In the genomic region with DNA sequence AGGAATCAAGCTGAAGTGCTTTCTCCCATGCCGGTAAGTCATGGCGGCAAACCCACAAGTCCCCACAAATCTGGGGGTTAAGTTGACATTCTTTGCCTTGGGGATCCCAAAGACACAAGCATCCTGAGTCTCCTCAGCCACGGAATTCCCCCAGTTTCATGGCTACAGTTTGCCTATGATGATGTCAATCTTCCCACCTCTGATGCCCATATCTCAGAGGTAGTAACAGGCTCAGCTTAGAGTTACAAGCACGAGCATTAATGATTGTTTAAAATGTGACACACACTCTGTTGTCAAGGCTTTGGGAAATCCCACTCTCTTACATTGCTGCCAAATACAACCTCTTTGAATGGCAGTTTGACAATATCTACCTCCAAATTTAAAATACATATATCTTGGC, we compare ENCODE assay signal across 26 cellular contexts. TPM values are rescaled to one million over a fixed set of nuclear protein-coding genes. Genes with fewer than 3 reads are reported as not detected.
"Had no signal": no experiment of that assay in that cellular context is flagged by ENCODE, and none has a peak within 500 bp of the region (broad histone marks: within the 10 kb centered on the region; RNA-seq: fewer than 3 reads in every experiment).

No MANE protein-coding gene starts in this region.

- H3K36me3 Mint-ChIP-seq: WTC11 had no signal

- H3K27ac Mint-ChIP-seq: activated CD8-positive, alpha-beta T cell treated with anti-CD3 and anti-CD28 coated beads, Interleukin-2, amount 10 ng/mL, durations not matched to agents 7 days and 5 days; activated naive CD4-positive, alpha-beta T cell treated with anti-CD3 and anti-CD28 coated beads, Interleukin-2, amount 50 U/mL, for 72 hours; T-helper 17 cell; WTC11 had no signal

- H3K4me3 ChIP-seq: cardiac muscle cell had no signal

- ATAC-seq: activated CD8-positive, alpha-beta T cell treated with anti-CD3 and anti-CD28 coated beads, Interleukin-2, amount 10 ng/mL, durations not matched to agents 7 days and 5 days; activated naive CD4-positive, alpha-beta T cell treated with anti-CD3 and anti-CD28 coated beads, Interleukin-2, amount 50 U/mL, for 72 hours; T-helper 17 cell; WTC11 had no signal

- H3K4me1 Mint-ChIP-seq: T-helper 17 cell had no signal

- H3K9me3 Mint-ChIP-seq: WTC11 had no signal

- H3K36me3 ChIP-seq: brain microvascular endothelial cell, cardiac muscle cell had no signal

- H3K27ac ChIP-seq: brain microvascular endothelial cell, cardiac muscle cell had no signal

- H3K4me3 Mint-ChIP-seq: activated CD8-positive, alpha-beta T cell treated with anti-CD3 and anti-CD28 coated beads, Interleukin-2, amount 10 ng/mL, durations not matched to agents 7 days and 5 days; T-helper 17 cell; WTC11 had no signal

- H3K27me3 ChIP-seq: brain microvascular endothelial cell, cardiac muscle cell had no signal

- DNase-seq: activated CD4-positive, alpha-beta T cell treated with anti-CD3 and anti-CD28 coated beads for 48 hours; activated CD4-positive, alpha-beta T cell treated with anti-CD3 and anti-CD28 coated beads, Interleukin-2, amount 50 U/mL, for 4 hours; activated CD4-positive, CD25-positive, alpha-beta regulatory T cell treated with anti-CD3 and anti-CD28 coated beads, Interleukin-2, amount 50 U/mL, for 72 hours; activated CD8-positive, alpha-beta memory T cell treated with anti-CD3 and anti-CD28 coated beads, Interleukin-2, amount 50 U/mL, for 48 hours; activated CD8-positive, alpha-beta T cell treated with anti-CD3 and anti-CD28 coated beads, Interleukin-2, amount 10 ng/mL, durations not matched to agents 7 days and 5 days; activated effector memory CD4-positive, alpha-beta T cell treated with anti-CD3 and anti-CD28 coated beads, Interleukin-2, amount 50 U/mL, for 16 hours; activated naive CD4-positive, alpha-beta T cell treated with Interleukin-2 at 50 U/mL for 16 hours; activated T-cell treated with anti-CD3 and anti-CD28 coated beads, Interleukin-2, amount 50 U/mL, for 1 hour; brain microvascular endothelial cell; KG1; NCI-H1092; NCI-H1417; NCI-H2029; NCI-H2171 treated with DMSO at 0.1 percent for 48 hours; NCI-H226; NCI-H69; NK-92 treated with Interleukin-12 subunit alpha and Interleukin-12 subunit beta, amount 100 ng/mL, for 24 hours; OCI-M1; SHP77 treated with DMSO at 0.1 percent for 48 hours; T-helper 17 cell; T-helper 9 cell had no signal

RNA-seq across cellular contexts. Expression of a gene that starts 22.3 kb away (rescaled TPM):
- total RNA-seq: activated CD8-positive, alpha-beta T cell treated with anti-CD3 and anti-CD28 coated beads, Interleukin-2, amount 10 ng/mL, durations not matched to agents 7 days and 5 days; cardiac muscle cell; MCF 10A; SK-MEL-5; T-helper 17 cell had no signal
